In the genomic region with DNA sequence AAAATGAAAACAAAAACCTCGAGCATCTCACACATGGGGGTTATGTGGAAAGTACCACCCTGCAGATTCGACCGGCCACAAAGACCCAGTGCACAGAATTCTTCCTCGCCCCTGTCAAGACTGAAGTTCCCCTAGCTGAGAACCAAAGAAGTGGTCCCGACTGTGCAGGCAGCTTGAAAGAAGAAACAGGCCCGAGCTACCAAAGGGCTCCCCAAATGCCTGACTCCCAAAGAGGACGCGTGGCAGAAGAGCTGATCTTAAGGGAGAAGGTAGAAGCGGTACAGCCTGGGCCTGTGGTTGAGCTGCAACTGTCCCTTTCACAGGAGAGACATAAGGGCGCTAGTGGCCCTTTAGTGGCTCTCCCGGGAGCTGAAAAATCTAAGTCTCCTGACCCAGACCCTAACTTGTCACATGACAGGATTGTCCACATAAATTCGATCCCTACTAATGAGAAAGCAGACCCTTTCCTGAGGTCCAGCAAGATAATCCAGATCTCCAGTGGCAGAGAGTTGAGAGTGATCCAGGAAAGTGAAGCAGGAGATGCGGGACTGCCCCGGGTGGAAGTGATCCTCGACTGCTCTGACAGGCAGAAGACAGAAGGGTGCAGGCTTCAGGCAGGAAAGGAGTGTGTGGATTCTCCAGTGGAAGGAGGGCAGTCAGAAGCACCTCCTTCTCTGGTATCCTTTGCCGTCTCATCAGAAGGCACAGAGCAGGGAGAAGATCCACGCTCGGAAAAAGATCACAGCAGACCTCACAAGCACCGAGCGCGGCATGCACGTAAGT, we compare ENCODE assay signal across 10 cellular contexts.
A peak's percentile ranks its signal among the peaks of the same experiment; 100 is the strongest.
DNase-seq lines count a peak whose midpoint lies in the region; ATAC-seq and TF ChIP-seq lines count a peak whose summit lies in the region.
"Had no signal": no experiment of that assay in that cellular context is flagged by ENCODE, and none has a peak within 500 bp of the region (broad histone marks: within the 10 kb centered on the region; RNA-seq: fewer than 3 reads in every experiment).

No MANE protein-coding gene starts in this region.

- no peak overlapping the region for H3K23ac ChIP-seq in mesenchymal stem cell (ENCODE audit: low read length in 2 of 2)

- H3K4me3 ChIP-seq in mesenchymal stem cell (ENCODE audit: insufficient read depth in 1 of 2, low read depth in 1 of 2, low read length in 2 of 2) (peak overlapping the region in 1 of 2 experiments; percentile 79), thoracic aorta (peak overlapping the region; percentile 50)

- ATAC-seq in thoracic aorta (ENCODE audit: insufficient number of reproducible peaks, low FRiP score, low read depth) (no peak), GM18520 (IDR thresholded peaks at IDR 0.05; ENCODE audit: unreplicated experiment) (no peak), HG03196 (IDR thresholded peaks at IDR 0.05; ENCODE audit: unreplicated experiment) (no peak), HG03354 (IDR thresholded peaks at IDR 0.05; ENCODE audit: poor library complexity, severe bottlenecking, unreplicated experiment) (no peak)

- H3K14ac ChIP-seq in mesenchymal stem cell (ENCODE audit: low read length in 2 of 2) = no peak overlapping the region

- H4K8ac ChIP-seq in mesenchymal stem cell (ENCODE audit: low read length) = peak overlapping the region; percentile 63

- H3K27me3 Mint-ChIP-seq in dendritic cell treated with granulocyte-macrophage colony-stimulating factor and Interleukin-4, amounts not matched to agents 40 ng/mL and 50 ng/mL, for 4 days = no peaks in the 10 kb centered on the region
- H3K27me3 Mint-ChIP-seq: activated naive CD8-positive, alpha-beta T cell treated with anti-CD3 and anti-CD28 coated beads for 36 hours had no signal

- no peak overlapping the region for H3K4me2 ChIP-seq in mesenchymal stem cell (ENCODE audit: low read length, poor library complexity, severe bottlenecking)

- H3K27ac ChIP-seq in mesenchymal stem cell (ENCODE audit: low read length, poor library complexity, severe bottlenecking) = no peak overlapping the region
- H3K27ac ChIP-seq in thoracic aorta = peak overlapping the region; percentile 85 to 97

- peak overlapping the region; percentile 93 for H3K9ac ChIP-seq in mesenchymal stem cell (ENCODE audit: low read length)

- H3K4me1 Mint-ChIP-seq in dendritic cell treated with granulocyte-macrophage colony-stimulating factor and Interleukin-4, amounts not matched to agents 40 ng/mL and 50 ng/mL, for 4 days (ENCODE audit: low read depth) = peaks cover 32% of the 10 kb centered on the region

- H2BK5ac ChIP-seq in mesenchymal stem cell (ENCODE audit: low read depth, low read length, poor library complexity, severe bottlenecking) = no peak overlapping the region

- H3K36me3 Mint-ChIP-seq in dendritic cell treated with granulocyte-macrophage colony-stimulating factor and Interleukin-4, amounts not matched to agents 40 ng/mL and 50 ng/mL, for 4 days (ENCODE audit: low read depth) = no peaks in the 10 kb centered on the region
- H3K36me3 Mint-ChIP-seq: activated naive CD8-positive, alpha-beta T cell treated with anti-CD3 and anti-CD28 coated beads for 36 hours had no signal

- no peak overlapping the region for H2BK15ac ChIP-seq in mesenchymal stem cell (ENCODE audit: low read depth, poor library complexity, severe bottlenecking)

- peak overlapping the region; percentile 34 for H4K91ac ChIP-seq in mesenchymal stem cell (ENCODE audit: low read length)

- no peaks in the 10 kb centered on the region for H3K79me1 ChIP-seq in mesenchymal stem cell (replicated peaks; ENCODE audit: low read length, poor library complexity, severe bottlenecking)

- peaks cover 9% of the 10 kb centered on the region for H3K9me3 Mint-ChIP-seq in dendritic cell treated with granulocyte-macrophage colony-stimulating factor and Interleukin-4, amounts not matched to agents 40 ng/mL and 50 ng/mL, for 4 days
- H3K9me3 Mint-ChIP-seq: activated naive CD8-positive, alpha-beta T cell treated with anti-CD3 and anti-CD28 coated beads for 36 hours had no signal

- no peak overlapping the region for H2BK120ac ChIP-seq in mesenchymal stem cell (ENCODE audit: low read depth, low read length)

- H3K4me3 Mint-ChIP-seq in dendritic cell treated with granulocyte-macrophage colony-stimulating factor and Interleukin-4, amounts not matched to agents 40 ng/mL and 50 ng/mL, for 4 days = no peak overlapping the region
- H3K4me3 Mint-ChIP-seq: activated naive CD8-positive, alpha-beta T cell treated with anti-CD3 and anti-CD28 coated beads for 36 hours had no signal

- no peak overlapping the region for H2AK5ac ChIP-seq in mesenchymal stem cell (ENCODE audit: low read length, severe bottlenecking)

- peaks cover 0 to 22% of the 10 kb centered on the region in 2 experiments for H3K36me3 ChIP-seq in mesenchymal stem cell (ENCODE audit: control insufficient read depth in 1 of 2, insufficient read depth in 2 of 2, low read depth in 1 of 2, low read length in 2 of 2)
- peaks cover 29% of the 10 kb centered on the region for H3K36me3 ChIP-seq in thoracic aorta

- TF ChIP-seq CTCF in thoracic aorta (IDR thresholded peaks at IDR 0.05) = no peak

- DNase-seq in HS-5 (ENCODE audit: low read depth) (peak; percentile 18), mesenchymal stem cell (no peak), thoracic aorta (ENCODE audit: low spot score) (no peak), NCI-H524 (lab: John Stamatoyannopoulos, UW) (no peak)
- DNase-seq: activated naive CD8-positive, alpha-beta T cell treated with anti-CD3 and anti-CD28 coated beads for 36 hours; NCI-H446 had no signal

- H3K18ac ChIP-seq in mesenchymal stem cell (ENCODE audit: low read depth in 1 of 2, low read length in 2 of 2) = peak overlapping the region; percentile 26 to 79

- H3K27ac Mint-ChIP-seq in dendritic cell treated with granulocyte-macrophage colony-stimulating factor and Interleukin-4, amounts not matched to agents 40 ng/mL and 50 ng/mL, for 4 days = peak overlapping the region; percentile 59
- H3K27ac Mint-ChIP-seq: activated naive CD8-positive, alpha-beta T cell treated with anti-CD3 and anti-CD28 coated beads for 36 hours had no signal

- intact Hi-C loops in dendritic cell treated with granulocyte-macrophage colony-stimulating factor and Interleukin-4, amounts not matched to agents 40 ng/mL and 50 ng/mL, for 4 days (cut with micrococcal nuclease) = no loop called here

- H3K27me3 ChIP-seq in mesenchymal stem cell (ENCODE audit: control insufficient read depth in 1 of 2, insufficient read depth in 1 of 2, low read length in 2 of 2) (no peaks in the 10 kb centered on the region), thoracic aorta (replicated peaks; ENCODE audit: insufficient read depth) (no peaks in the 10 kb centered on the region)

- H2BK12ac ChIP-seq in mesenchymal stem cell (ENCODE audit: low read length in 2 of 2) = peak overlapping the region; percentile 34 to 98

- peak overlapping the region in 1 of 2 experiments; percentile 44 for H3K4ac ChIP-seq in mesenchymal stem cell (ENCODE audit: low read depth in 1 of 2, low read length in 2 of 2)

- H3K9me3 ChIP-seq in mesenchymal stem cell (ENCODE audit: control insufficient read depth, low read length) (no peaks in the 10 kb centered on the region), thoracic aorta (no peaks in the 10 kb centered on the region)

- WGBS in mesenchymal stem cell = 83% methylated on average over 21 of the region's 22 CpGs

- H2AFZ ChIP-seq in mesenchymal stem cell (ENCODE audit: low read depth, low read length) = peak overlapping the region; percentile 6

- H3K4me1 ChIP-seq in mesenchymal stem cell (ENCODE audit: control insufficient read depth, insufficient read depth, low read depth, low read length) = no peaks in the 10 kb centered on the region
- H3K4me1 ChIP-seq in thoracic aorta (ENCODE audit: control insufficient read depth in 1 of 2, low read depth in 2 of 2) = peaks cover 29 to 62% of the 10 kb centered on the region in 2 donors
